23 cellular contexts compared by ENCODE assay signal in genomic region chr5:127696688-127697087, GRCh38. TPM values are rescaled to one million over a fixed set of nuclear protein-coding genes. Genes with fewer than 3 reads are reported as not detected.
DNase-seq lines count a peak whose midpoint lies in the region; ATAC-seq, FAIRE-seq and TF ChIP-seq lines count a peak whose summit lies in the region.
"Had no signal": no experiment of that assay in that cellular context is flagged by ENCODE, and none has a peak within 500 bp of the region (broad histone marks: within the 10 kb centered on the region; RNA-seq: fewer than 3 reads in every experiment).

No MANE protein-coding gene starts in this region.

- peak; percentile 91 for FAIRE-seq in urothelium cell line (lab: Jason Lieb, UNC)
- no peak for FAIRE-seq in H54 (lab: Jason Lieb, UNC)
- FAIRE-seq: GM19239, TTC549 had no signal

- H3K9me3 ChIP-seq in right lobe of liver: no peaks in the 10 kb centered on the region
- H3K9me3 ChIP-seq: right atrium auricular region, thoracic aorta had no signal

- H3K4me1 ChIP-seq in right lobe of liver: no peaks in the 10 kb centered on the region

- TF ChIP-seq CTCF in fibroblast of villous mesenchyme (IDR thresholded peaks at IDR 0.05; ENCODE audit: insufficient read depth, low read depth, low read length) (no peak), right lobe of liver (IDR thresholded peaks at IDR 0.05) (no peak)

- DNase-seq in NCI-H2171 treated with DMSO at 0.1 percent for 48 hours (lab: John Stamatoyannopoulos, UW): peak; percentile 3
- no peak for DNase-seq in NCI-H2171 (lab: John Stamatoyannopoulos, UW)
- peak; percentile 1 for DNase-seq in RPMI7951 (ENCODE audit: low read depth)
- peak; percentile 73 for DNase-seq in fibroblast of villous mesenchyme (ENCODE audit: low read depth)
- peak; percentile 12 for DNase-seq in urothelium cell line (ENCODE audit: low spot score)
- no peak for DNase-seq in right lobe of liver
- no peak for DNase-seq in epidermal melanocyte (ENCODE audit: insufficient read length, low spot score)
- DNase-seq in H54 (ENCODE audit: insufficient read length, low spot score): no peak
- DNase-seq: 8988T; activated T-cell treated with anti-CD3 and anti-CD28 coated beads, Interleukin-2, amount 50 U/mL, for 1 hour; central memory CD4-positive, alpha-beta T cell; COR-L47; effector memory CD4-positive, alpha-beta T cell; Kasumi-1; NCI-H524; stimulated activated CD4-positive, alpha-beta T cell treated with anti-CD3 and anti-CD28 coated beads, Interleukin-4, amount 100 ng/mL, for 1 hour; stimulated activated CD8-positive, alpha-beta memory T cell treated with anti-CD3 and anti-CD28 coated beads, Interleukin-4, amount 100 ng/mL, for 48 hours had no signal

- no peak overlapping the region for H3K27ac ChIP-seq in right lobe of liver
- H3K27ac ChIP-seq: right atrium auricular region, thoracic aorta had no signal

- no peak overlapping the region for H3K4me3 ChIP-seq in fibroblast of villous mesenchyme (ENCODE audit: low read depth, low read length)
- no peak overlapping the region for H3K4me3 ChIP-seq in right lobe of liver
- H3K4me3 ChIP-seq: right atrium auricular region, thoracic aorta had no signal

- TF ChIP-seq POLR2A in right lobe of liver (IDR thresholded peaks at IDR 0.05): no peak
- no peak for TF ChIP-seq POLR2A in H54 (IDR thresholded peaks at IDR 0.05; ENCODE audit: low read depth, low read length)

- intact Hi-C loops in right lobe of liver (cut with DNase I): no loop called here

- H3K27me3 ChIP-seq in right lobe of liver: no peaks in the 10 kb centered on the region
- H3K27me3 ChIP-seq: right atrium auricular region had no signal

- no peak for ATAC-seq in right lobe of liver
- ATAC-seq: activated naive CD4-positive, alpha-beta T cell treated with anti-CD3 and anti-CD28 coated beads, Interleukin-2, amount 50 U/mL, for 72 hours had no signal

- 52% methylated on average over 6 of the region's 6 CpGs for WGBS in right lobe of liver (ENCODE audit: insufficient coverage, low coverage, low lambda C conversion rate, missing lambda C conversion rate)

- no peaks in the 10 kb centered on the region for H3K36me3 ChIP-seq in right lobe of liver
- H3K36me3 ChIP-seq: right atrium auricular region, thoracic aorta had no signal

RNA-seq across cellular contexts. Expression of gene CCDC192, which starts 6.5 kb away (rescaled TPM):
- not detected in 2 replicates for total RNA-seq in RPMI7951 (2014; rRNA removed; shearing (Covaris generic))
- total RNA-seq in fibroblast of villous mesenchyme (not detected in 2 replicates), right lobe of liver (not detected)
- total RNA-seq: activated naive CD4-positive, alpha-beta T cell treated with anti-CD3 and anti-CD28 coated beads, Interleukin-2, amount 50 U/mL, for 72 hours; OCI-LY7; right atrium auricular region; thoracic aorta had no signal

RNA-seq across cellular contexts. Expression of gene CTXN3, which starts 47.8 kb away (rescaled TPM):
- total RNA-seq in RPMI7951 (2014; rRNA removed; shearing (Covaris generic)): not detected in 2 replicates
- total RNA-seq in fibroblast of villous mesenchyme: not detected in 2 replicates
- not detected for total RNA-seq in right lobe of liver
- total RNA-seq: activated naive CD4-positive, alpha-beta T cell treated with anti-CD3 and anti-CD28 coated beads, Interleukin-2, amount 50 U/mL, for 72 hours; OCI-LY7; right atrium auricular region; thoracic aorta had no signal

Comparison
In these comparisons a context has a peak if more than half of its experiments do, and no peak if none do; other contexts are left out.
1. DNase-seq: peak in NCI-H2171 treated with DMSO at 0.1 percent for 48 hours (single experiment), RPMI7951 (single experiment), fibroblast of villous mesenchyme (single experiment) and urothelium cell line (single experiment); none in NCI-H2171 (single experiment), right lobe of liver (0 of 3), epidermal melanocyte (single experiment) and H54 (single experiment).